In genomic region chr2:101401316-101401660, GRCh38 we compare ENCODE assay signal across 13 cellular contexts. TPM values are rescaled to one million over a fixed set of nuclear protein-coding genes. Genes with fewer than 3 reads are reported as not detected.
DNase-seq lines count a peak whose midpoint lies in the region; ATAC-seq and TF ChIP-seq lines count a peak whose summit lies in the region.
"Had no signal": no experiment of that assay in that cellular context is flagged by ENCODE, and none has a peak within 500 bp of the region (broad histone marks: within the 10 kb centered on the region; RNA-seq: fewer than 3 reads in every experiment).

No MANE protein-coding gene starts in this region.

- peak overlapping the region; percentile 37 for H3K27ac ChIP-seq in neutrophil

- peaks cover 3% of the 10 kb centered on the region for H3K27me3 ChIP-seq in neutrophil

- no peaks in the 10 kb centered on the region for H3K36me3 Mint-ChIP-seq in activated CD8-positive, alpha-beta T cell treated with anti-CD3 and anti-CD28 coated beads, Interleukin-2, amount 10 ng/mL, durations not matched to agents 7 days and 5 days (ENCODE audit: low read depth)
- H3K36me3 Mint-ChIP-seq in activated CD8-positive, alpha-beta memory T cell treated with anti-CD3 and anti-CD28 coated beads, Interleukin-2, amount 10 ng/mL, durations not matched to agents 7 days and 5 days = no peaks in the 10 kb centered on the region

- peaks cover 17% of the 10 kb centered on the region for H3K27me3 Mint-ChIP-seq in activated CD8-positive, alpha-beta T cell treated with anti-CD3 and anti-CD28 coated beads, Interleukin-2, amount 10 ng/mL, durations not matched to agents 7 days and 5 days (ENCODE audit: low read depth)
- peaks cover 69% of the 10 kb centered on the region for H3K27me3 Mint-ChIP-seq in activated CD8-positive, alpha-beta memory T cell treated with anti-CD3 and anti-CD28 coated beads, Interleukin-2, amount 10 ng/mL, durations not matched to agents 7 days and 5 days

- DNase-seq in CD1c-positive myeloid dendritic cell (ENCODE audit: extremely low spot score) (peak; percentile 38), Kasumi-1 (lab: John Stamatoyannopoulos, UW) (peak; percentile 30 to 32), germinal center (ENCODE audit: low spot score) (peak; percentile 24), OCI-M1 (lab: John Stamatoyannopoulos, UW) (no peak)
- DNase-seq in activated CD8-positive, alpha-beta T cell treated with anti-CD3 and anti-CD28 coated beads, Interleukin-2, amount 10 ng/mL, durations not matched to agents 7 days and 5 days = no peak
- no peak for DNase-seq in activated CD8-positive, alpha-beta memory T cell treated with anti-CD3 and anti-CD28 coated beads, Interleukin-2, amount 10 ng/mL, durations not matched to agents 7 days and 5 days
- DNase-seq: HCEC 1CT, MV-4-11, NCI-H187, NCI-H226, NCI-H524 had no signal

- no peaks in the 10 kb centered on the region for H3K4me1 Mint-ChIP-seq in activated CD8-positive, alpha-beta T cell treated with anti-CD3 and anti-CD28 coated beads, Interleukin-2, amount 10 ng/mL, durations not matched to agents 7 days and 5 days (ENCODE audit: low read depth)
- H3K4me1 Mint-ChIP-seq in activated CD8-positive, alpha-beta memory T cell treated with anti-CD3 and anti-CD28 coated beads, Interleukin-2, amount 10 ng/mL, durations not matched to agents 7 days and 5 days = peaks cover 13% of the 10 kb centered on the region

- no peak overlapping the region for H3K4me3 ChIP-seq in neutrophil (ENCODE audit: low read depth in 1 of 2, low read length in 1 of 2)

- no peaks in the 10 kb centered on the region for H3K9me3 Mint-ChIP-seq in activated CD8-positive, alpha-beta T cell treated with anti-CD3 and anti-CD28 coated beads, Interleukin-2, amount 10 ng/mL, durations not matched to agents 7 days and 5 days (ENCODE audit: insufficient read depth)
- no peaks in the 10 kb centered on the region for H3K9me3 Mint-ChIP-seq in activated CD8-positive, alpha-beta memory T cell treated with anti-CD3 and anti-CD28 coated beads, Interleukin-2, amount 10 ng/mL, durations not matched to agents 7 days and 5 days (ENCODE audit: low read depth)

- no peaks in the 10 kb centered on the region for H3K36me3 ChIP-seq in neutrophil

- H3K4me3 Mint-ChIP-seq in activated CD8-positive, alpha-beta T cell treated with anti-CD3 and anti-CD28 coated beads, Interleukin-2, amount 10 ng/mL, durations not matched to agents 7 days and 5 days = no peak overlapping the region
- no peak overlapping the region for H3K4me3 Mint-ChIP-seq in activated CD8-positive, alpha-beta memory T cell treated with anti-CD3 and anti-CD28 coated beads, Interleukin-2, amount 10 ng/mL, durations not matched to agents 7 days and 5 days

- ATAC-seq in activated CD8-positive, alpha-beta T cell treated with anti-CD3 and anti-CD28 coated beads, Interleukin-2, amount 10 ng/mL, durations not matched to agents 7 days and 5 days = no peak
- ATAC-seq in HG03442 (IDR thresholded peaks at IDR 0.05; ENCODE audit: unreplicated experiment) = no peak
- no peak for ATAC-seq in activated CD8-positive, alpha-beta memory T cell treated with anti-CD3 and anti-CD28 coated beads, Interleukin-2, amount 10 ng/mL, durations not matched to agents 7 days and 5 days

- POLR2A ChIA-PET in activated CD8-positive, alpha-beta T cell treated with anti-CD3 and anti-CD28 coated beads, Interleukin-2, amount 10 ng/mL, durations not matched to agents 7 days and 5 days (lab: Charles Lee) = no interaction called here

- H3K4me1 ChIP-seq in neutrophil (ENCODE audit: control insufficient read depth in 1 of 2, insufficient read depth in 1 of 2, low read depth in 1 of 2, low read length in 1 of 2) = peaks cover 53 to 57% of the 10 kb centered on the region in 2 experiments

- H3K27ac Mint-ChIP-seq in activated CD8-positive, alpha-beta T cell treated with anti-CD3 and anti-CD28 coated beads, Interleukin-2, amount 10 ng/mL, durations not matched to agents 7 days and 5 days = no peak overlapping the region
- no peak overlapping the region for H3K27ac Mint-ChIP-seq in activated CD8-positive, alpha-beta memory T cell treated with anti-CD3 and anti-CD28 coated beads, Interleukin-2, amount 10 ng/mL, durations not matched to agents 7 days and 5 days

- TF ChIP-seq CTCF in neutrophil (IDR thresholded peaks at IDR 0.05) = no peak

- H3K9me3 ChIP-seq in neutrophil = no peaks in the 10 kb centered on the region

- CTCF ChIA-PET in activated CD8-positive, alpha-beta T cell treated with anti-CD3 and anti-CD28 coated beads, Interleukin-2, amount 10 ng/mL, durations not matched to agents 7 days and 5 days (lab: Charles Lee) = no interaction called here
- CTCF ChIA-PET in activated CD8-positive, alpha-beta memory T cell treated with anti-CD3 and anti-CD28 coated beads, Interleukin-2, amount 10 ng/mL, durations not matched to agents 7 days and 5 days (lab: Charles Lee) = interaction anchor here (1.2 kb wide), 1 partner anchor 59 kb away, joined by 4 read pairs; no protein-coding TSS in a partner anchor

RNA-seq across cellular contexts. Expression of gene CREG2, which starts 14.0 kb away (rescaled TPM):
- not detected for total RNA-seq in activated CD8-positive, alpha-beta T cell treated with anti-CD3 and anti-CD28 coated beads, Interleukin-2, amount 10 ng/mL, durations not matched to agents 7 days and 5 days
- not detected for total RNA-seq in activated CD8-positive, alpha-beta memory T cell treated with anti-CD3 and anti-CD28 coated beads, Interleukin-2, amount 10 ng/mL, durations not matched to agents 7 days and 5 days

Comparison
In these comparisons a context has a peak if more than half of its experiments do, and no peak if none do; other contexts are left out.
1. DNase-seq: peak in CD1c-positive myeloid dendritic cell (single experiment), Kasumi-1 (2 of 2) and germinal center (single experiment); none in activated CD8-positive, alpha-beta T cell treated with anti-CD3 and anti-CD28 coated beads, Interleukin-2, amount 10 ng/mL, durations not matched to agents 7 days and 5 days (single experiment), OCI-M1 (single experiment) and activated CD8-positive, alpha-beta memory T cell treated with anti-CD3 and anti-CD28 coated beads, Interleukin-2, amount 10 ng/mL, durations not matched to agents 7 days and 5 days (single experiment).